ENCODE assay signal across 13 cellular contexts in the genomic region with DNA sequence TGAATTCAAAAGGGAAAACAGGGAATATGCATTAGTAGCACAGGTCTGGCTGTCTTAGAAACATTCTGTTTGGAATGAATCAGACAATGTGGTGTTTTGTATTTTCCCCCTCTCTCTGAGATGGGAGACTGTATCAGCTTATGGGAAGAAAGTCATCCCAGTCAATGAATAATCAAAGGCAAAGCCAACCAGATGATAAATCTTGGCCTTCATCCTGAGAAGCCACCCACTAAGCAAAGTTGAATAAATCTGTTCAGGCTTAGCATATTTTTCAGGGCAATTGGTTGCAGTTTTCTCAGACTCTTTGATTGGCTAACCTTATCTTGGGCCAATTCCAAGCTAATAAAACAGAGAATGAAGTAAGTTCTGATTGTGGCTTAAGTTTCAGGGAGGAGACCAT.
A peak's percentile ranks its signal among the peaks of the same experiment; 100 is the strongest.
DNase-seq lines count a peak whose midpoint lies in the region; ATAC-seq and TF ChIP-seq lines count a peak whose summit lies in the region.
"Had no signal": no experiment of that assay in that cellular context is flagged by ENCODE, and none has a peak within 500 bp of the region (broad histone marks: within the 10 kb centered on the region; RNA-seq: fewer than 3 reads in every experiment).

No MANE protein-coding gene starts in this region.

- H3K27ac ChIP-seq in SK-N-MC: no peak overlapping the region; the same call in 1 of the 2 replicates
- H3K27ac ChIP-seq in CD4-positive, alpha-beta memory T cell (ENCODE audit: low read depth, low read length): no peak overlapping the region
- H3K27ac ChIP-seq: dorsolateral prefrontal cortex, psoas muscle, stomach had no signal

- TF ChIP-seq CTCF in retinal pigment epithelial cell (conservative IDR thresholded peaks at IDR 0.05; ENCODE audit: low read depth, low read length): no peak

- intact Hi-C loops in CD4-positive, alpha-beta memory T cell (cut with micrococcal nuclease): loop anchor here (1.0 to 2.0 kb wide), 2 partner anchors 78 to 707 kb away; no protein-coding TSS in a partner anchor

- H3K27me3 ChIP-seq in CD4-positive, alpha-beta memory T cell (ENCODE audit: insufficient read depth, low read length): no peaks in the 10 kb centered on the region
- H3K27me3 ChIP-seq: dorsolateral prefrontal cortex, stomach had no signal

- H3K27me3 Mint-ChIP-seq in CD4-positive, alpha-beta memory T cell: peaks cover 1% of the 10 kb centered on the region in 2 donors

- H3K27ac Mint-ChIP-seq in CD4-positive, alpha-beta memory T cell: no peak overlapping the region
- H3K27ac Mint-ChIP-seq: activated naive CD8-positive, alpha-beta T cell treated with anti-CD3 and anti-CD28 coated beads for 36 hours had no signal

- peaks cover 3% of the 10 kb centered on the region for H3K4me1 ChIP-seq in CD4-positive, alpha-beta memory T cell (ENCODE audit: insufficient read depth, low read length)

- CTCF ChIA-PET in CD4-positive, alpha-beta memory T cell (lab: Charles Lee; ENCODE audit: partially characterized antibody): interaction anchor here (1.0 to 12.4 kb wide), 11 partner anchors 8 to 708 kb away, joined by 3 to 306 read pairs (median 4); no protein-coding TSS in a partner anchor

- H3K4me3 Mint-ChIP-seq in CD4-positive, alpha-beta memory T cell: no peak overlapping the region
- H3K4me3 Mint-ChIP-seq: activated naive CD8-positive, alpha-beta T cell treated with anti-CD3 and anti-CD28 coated beads for 36 hours had no signal

- H3K36me3 ChIP-seq in SK-N-MC (ENCODE audit: insufficient read depth, low read length): no peaks in the 10 kb centered on the region
- no peaks in the 10 kb centered on the region for H3K36me3 ChIP-seq in CD4-positive, alpha-beta memory T cell (ENCODE audit: insufficient read depth, low read length)
- H3K36me3 ChIP-seq: stomach had no signal

- POLR2A ChIA-PET in CD4-positive, alpha-beta memory T cell (lab: Charles Lee; ENCODE audit: partially characterized antibody): no interaction called here

- no peak overlapping the region for H3K9ac ChIP-seq in SK-N-MC (ENCODE audit: insufficient read length)

- DNase-seq in DMS 273 treated with DMSO at 0.1 percent for 48 hours (lab: John Stamatoyannopoulos, UW) (peak; percentile 35), SK-N-MC (ENCODE audit: low read depth, low spot score) (peak; percentile 22), fibroblast of peridontal ligament (ENCODE audit: extremely low read depth) (peak; percentile 78), retinal pigment epithelial cell (ENCODE audit: low read depth) (peak; percentile 63), NCI-H82 treated with DMSO at 0.1 percent for 48 hours (lab: John Stamatoyannopoulos, UW; ENCODE audit: unreplicated experiment) (no peak), NCI-H82 (lab: John Stamatoyannopoulos, UW) (no peak), left lobe of liver (ENCODE audit: low spot score) (no peak)
- no peak for DNase-seq in CD4-positive, alpha-beta memory T cell
- DNase-seq: NCI-H1092 had no signal

- peaks cover 0 to 4% (median 1%) of the 10 kb centered on the region in 4 donors for H3K4me1 Mint-ChIP-seq in CD4-positive, alpha-beta memory T cell

- ATAC-seq in left lobe of liver: no peak

- H3K36me3 Mint-ChIP-seq in CD4-positive, alpha-beta memory T cell: no peaks in the 10 kb centered on the region
- H3K36me3 Mint-ChIP-seq: activated naive CD8-positive, alpha-beta T cell treated with anti-CD3 and anti-CD28 coated beads for 36 hours had no signal

- no peaks in the 10 kb centered on the region for H3K9me3 Mint-ChIP-seq in CD4-positive, alpha-beta memory T cell
- H3K9me3 Mint-ChIP-seq: activated naive CD8-positive, alpha-beta T cell treated with anti-CD3 and anti-CD28 coated beads for 36 hours had no signal

- no peaks in the 10 kb centered on the region for H3K9me3 ChIP-seq in SK-N-MC (ENCODE audit: low read depth, low read length)
- no peaks in the 10 kb centered on the region for H3K9me3 ChIP-seq in CD4-positive, alpha-beta memory T cell (ENCODE audit: control insufficient read depth in 1 of 2, low read length in 2 of 2)
- H3K9me3 ChIP-seq: psoas muscle, stomach had no signal

- H3K4me3 ChIP-seq in SK-N-MC (no peak overlapping the region), retinal pigment epithelial cell (ENCODE audit: low read length) (no peak overlapping the region)
- H3K4me3 ChIP-seq in CD4-positive, alpha-beta memory T cell (ENCODE audit: low read length in 2 of 2): no peak overlapping the region
- H3K4me3 ChIP-seq: dorsolateral prefrontal cortex, psoas muscle, stomach had no signal

Comparison
In these comparisons a context has a peak if more than half of its experiments do, and no peak if none do; other contexts are left out.
1. DNase-seq: peak in DMS 273 treated with DMSO at 0.1 percent for 48 hours (single experiment), SK-N-MC (single experiment), fibroblast of peridontal ligament (single experiment) and retinal pigment epithelial cell (single experiment); none in NCI-H82 treated with DMSO at 0.1 percent for 48 hours (single experiment), CD4-positive, alpha-beta memory T cell (0 of 5), NCI-H82 (single experiment) and left lobe of liver (single experiment).